ENCODE assay signal across 8 cellular contexts in genomic region chr22:29269230-29269604, GRCh38. TPM values are rescaled to one million over a fixed set of nuclear protein-coding genes. Genes with fewer than 3 reads are reported as not detected.
DNase-seq lines count a peak whose midpoint lies in the region; ATAC-seq and TF ChIP-seq lines count a peak whose summit lies in the region.

No MANE protein-coding gene starts in this region.

- H3K4me1 Mint-ChIP-seq in activated CD4-positive, alpha-beta T cell treated with anti-CD3 and anti-CD28 coated beads, Interleukin-2, amount 10 ng/mL, durations not matched to agents 7 days and 5 days = peaks cover 51% of the 10 kb centered on the region
- H3K4me1 Mint-ChIP-seq in activated naive CD8-positive, alpha-beta T cell (ENCODE audit: low read depth) = peaks cover 60% of the 10 kb centered on the region

- TF ChIP-seq CTCF in thoracic aorta (IDR thresholded peaks at IDR 0.05) = no peak

- H3K36me3 ChIP-seq in thoracic aorta = peaks cover 15% of the 10 kb centered on the region

- no peaks in the 10 kb centered on the region for H3K9me3 ChIP-seq in thoracic aorta

- H3K4me1 ChIP-seq in thoracic aorta (ENCODE audit: control insufficient read depth in 1 of 2, low read depth in 2 of 2) = peaks cover 41 to 60% of the 10 kb centered on the region in 2 donors

- no peak for ATAC-seq in thoracic aorta (ENCODE audit: insufficient number of reproducible peaks, low FRiP score, low read depth)
- ATAC-seq in HG03571 (IDR thresholded peaks at IDR 0.05; ENCODE audit: unreplicated experiment) = no peak
- ATAC-seq in HG03521 (IDR thresholded peaks at IDR 0.05; ENCODE audit: unreplicated experiment) = no peak

- H3K27ac ChIP-seq in layer of hippocampus (ENCODE audit: low read depth, low read length) = peak overlapping the region; percentile 100
- H3K27ac ChIP-seq in thoracic aorta = peak overlapping the region; percentile 96 to 97

- H3K27me3 Mint-ChIP-seq in activated CD4-positive, alpha-beta T cell treated with anti-CD3 and anti-CD28 coated beads, Interleukin-2, amount 10 ng/mL, durations not matched to agents 7 days and 5 days = no peaks in the 10 kb centered on the region
- no peaks in the 10 kb centered on the region for H3K27me3 Mint-ChIP-seq in activated naive CD8-positive, alpha-beta T cell

- DNase-seq in activated CD4-positive, alpha-beta T cell treated with anti-CD3 and anti-CD28 coated beads, Interleukin-2, amount 10 ng/mL, durations not matched to agents 7 days and 5 days = no peak
- DNase-seq in activated CD4-positive, alpha-beta T cell treated with anti-CD3 and anti-CD28 coated beads, Interleukin-2, amount 50 U/mL, for 48 hours = no peak
- DNase-seq in thoracic aorta (ENCODE audit: low spot score) (no peak), cerebellar nuclear complex (lab: John Stamatoyannopoulos, UW) (no peak)

- peak overlapping the region; percentile 82 for H3K4me3 Mint-ChIP-seq in activated CD4-positive, alpha-beta T cell treated with anti-CD3 and anti-CD28 coated beads, Interleukin-2, amount 10 ng/mL, durations not matched to agents 7 days and 5 days
- peak overlapping the region; percentile 95 for H3K4me3 Mint-ChIP-seq in activated naive CD8-positive, alpha-beta T cell

- peak overlapping the region; percentile 92 for H3K4me3 ChIP-seq in thoracic aorta

- CTCF ChIA-PET in activated CD4-positive, alpha-beta T cell treated with anti-CD3 and anti-CD28 coated beads, Interleukin-2, amount 10 ng/mL, durations not matched to agents 7 days and 5 days (lab: Charles Lee) = interaction anchor here (0.6 kb wide), 1 partner anchor 847 kb away, joined by 6 read pairs; no protein-coding TSS in a partner anchor

- H3K9me3 Mint-ChIP-seq in activated CD4-positive, alpha-beta T cell treated with anti-CD3 and anti-CD28 coated beads, Interleukin-2, amount 10 ng/mL, durations not matched to agents 7 days and 5 days = no peaks in the 10 kb centered on the region
- no peaks in the 10 kb centered on the region for H3K9me3 Mint-ChIP-seq in activated naive CD8-positive, alpha-beta T cell (ENCODE audit: low read depth)

- no peaks in the 10 kb centered on the region for H3K27me3 ChIP-seq in layer of hippocampus (ENCODE audit: control insufficient read depth, insufficient read depth, low read length)
- H3K27me3 ChIP-seq in thoracic aorta (replicated peaks; ENCODE audit: insufficient read depth) = no peaks in the 10 kb centered on the region

- POLR2A ChIA-PET in activated CD4-positive, alpha-beta T cell treated with anti-CD3 and anti-CD28 coated beads, Interleukin-2, amount 10 ng/mL, durations not matched to agents 7 days and 5 days (lab: Charles Lee) = no interaction called here

- H3K36me3 Mint-ChIP-seq in activated CD4-positive, alpha-beta T cell treated with anti-CD3 and anti-CD28 coated beads, Interleukin-2, amount 10 ng/mL, durations not matched to agents 7 days and 5 days (ENCODE audit: low read depth) = peaks cover 62% of the 10 kb centered on the region
- peaks cover 24% of the 10 kb centered on the region for H3K36me3 Mint-ChIP-seq in activated naive CD8-positive, alpha-beta T cell

- peak overlapping the region; percentile 100 for H3K27ac Mint-ChIP-seq in activated CD4-positive, alpha-beta T cell treated with anti-CD3 and anti-CD28 coated beads, Interleukin-2, amount 10 ng/mL, durations not matched to agents 7 days and 5 days
- H3K27ac Mint-ChIP-seq in activated naive CD8-positive, alpha-beta T cell = peak overlapping the region; percentile 100

RNA-seq across cellular contexts. Expression of gene EWSR1, which starts 1.1 kb away (rescaled TPM):
- 100 to 1,000 TPM; 329 to 400 TPM for total RNA-seq in activated CD4-positive, alpha-beta T cell treated with anti-CD3 and anti-CD28 coated beads, Interleukin-2, amount 10 ng/mL, durations not matched to agents 7 days and 5 days
- 100 to 1,000 TPM; 197 to 225 TPM for total RNA-seq in thoracic aorta

RNA-seq across cellular contexts. Expression of gene RHBDD3, which starts 1.4 kb away (rescaled TPM):
- total RNA-seq in activated CD4-positive, alpha-beta T cell treated with anti-CD3 and anti-CD28 coated beads, Interleukin-2, amount 10 ng/mL, durations not matched to agents 7 days and 5 days = 10 to 100 TPM; 31.2 to 33.0 TPM
- total RNA-seq in thoracic aorta = 10 to 100 TPM; 23.9 to 36.7 TPM

RNA-seq across cellular contexts. Expression of gene GAS2L1, which starts 37.2 kb away (rescaled TPM):
- 1 to 10 TPM; 4.7 to 5.1 TPM for total RNA-seq in activated CD4-positive, alpha-beta T cell treated with anti-CD3 and anti-CD28 coated beads, Interleukin-2, amount 10 ng/mL, durations not matched to agents 7 days and 5 days
- 10 to 100 TPM; 32.5 to 52.9 TPM for total RNA-seq in thoracic aorta

RNA-seq across cellular contexts. Expression of gene RASL10A, which starts 46.3 kb away (rescaled TPM):
- total RNA-seq in activated CD4-positive, alpha-beta T cell treated with anti-CD3 and anti-CD28 coated beads, Interleukin-2, amount 10 ng/mL, durations not matched to agents 7 days and 5 days = under 1 TPM; 0.37 to 0.92 TPM
- 1 to 10 TPM; 3.4 to 4.1 TPM for total RNA-seq in thoracic aorta

Comparison
In these comparisons a context has a peak if more than half of its experiments do, and no peak if none do; other contexts are left out.
1. RNA of gene GAS2L1, which starts 37.2 kb away (total RNA-seq): 32.5 to 52.9 TPM in thoracic aorta; 4.7 to 5.1 TPM in activated CD4-positive, alpha-beta T cell treated with anti-CD3 and anti-CD28 coated beads, Interleukin-2, amount 10 ng/mL, durations not matched to agents 7 days and 5 days; every median in the first group is over 4 times any median in the second.